ENCODE assay signal across 1 cellular context in the genomic region with DNA sequence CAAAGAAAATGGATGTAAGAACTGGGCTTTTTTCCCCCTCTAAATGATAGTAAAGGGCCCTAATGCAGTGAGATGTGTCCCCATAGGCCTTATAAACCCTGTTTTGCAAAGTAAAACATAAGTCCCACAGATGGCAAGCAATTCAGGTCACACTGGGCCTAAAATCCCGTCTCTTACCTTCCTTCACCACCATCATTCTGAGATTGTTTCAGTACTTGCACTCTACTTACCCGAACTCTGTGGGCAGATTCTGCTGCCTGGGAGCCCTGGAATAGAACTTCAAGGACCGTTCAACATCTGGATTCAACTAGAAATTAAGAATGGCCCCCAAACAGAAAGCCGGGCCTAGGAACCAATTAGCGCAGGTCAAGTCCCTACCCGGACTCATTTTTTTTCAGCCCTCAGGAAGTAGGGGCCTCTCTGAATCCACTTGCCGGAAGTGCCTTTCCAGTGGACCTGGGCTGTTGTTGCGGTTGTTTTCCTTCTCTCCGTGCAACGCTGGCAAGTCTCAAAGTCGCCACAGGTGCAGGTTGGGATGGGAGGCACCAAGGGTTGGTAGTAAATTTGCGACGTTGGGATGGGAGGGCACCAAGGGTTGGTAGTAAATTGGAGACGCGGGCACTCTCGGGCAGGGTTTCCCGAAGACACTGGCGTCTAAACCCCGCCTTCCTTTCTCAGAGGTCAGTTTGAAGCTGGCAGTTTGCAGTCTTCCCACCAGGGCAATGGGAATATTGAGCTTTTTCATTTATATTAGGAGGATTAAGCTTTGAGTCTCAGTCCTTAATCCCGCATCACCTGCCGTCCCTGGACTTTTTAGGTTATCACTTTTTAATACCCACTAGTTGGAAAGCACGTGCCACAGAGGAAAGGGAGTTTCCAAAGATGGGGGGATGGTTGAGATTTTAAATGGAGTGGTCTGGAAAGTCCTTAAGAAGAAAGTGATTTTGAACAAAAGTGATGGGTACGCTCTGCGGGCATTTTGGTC.
A peak's percentile ranks its signal among the peaks of the same experiment; 100 is the strongest.
TF ChIP-seq lines count a peak whose summit lies in the region.

A gene with protein sequence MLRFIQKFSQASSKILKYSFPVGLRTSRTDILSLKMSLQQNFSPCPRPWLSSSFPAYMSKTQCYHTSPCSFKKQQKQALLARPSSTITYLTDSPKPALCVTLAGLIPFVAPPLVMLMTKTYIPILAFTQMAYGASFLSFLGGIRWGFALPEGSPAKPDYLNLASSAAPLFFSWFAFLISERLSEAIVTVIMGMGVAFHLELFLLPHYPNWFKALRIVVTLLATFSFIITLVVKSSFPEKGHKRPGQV (plus strand): TSS at position 429 of the 985 bp plus-strand sequence. CDS start 2,888 bp downstream, outside the sequence.

TF ChIP-seq in K562, 482 proteins besides CTCF, POLR2A, EP300 and RAD21 (continued from another document and continues in another):
- TF ChIP-seq MTA3 (IDR thresholded peaks at IDR 0.05; ENCODE audit: borderline replicate concordance) (peak; percentile 86; the same call in 1 of the 2 replicates), FOXJ3 (CRISPR knock-in tag; IDR thresholded peaks at IDR 0.05) (no peak), PRPF4 (IDR thresholded peaks at IDR 0.05; ENCODE audit: insufficient read depth, low read depth, low read length, poor library complexity, severe bottlenecking) (no peak), JUND (IDR thresholded peaks at IDR 0.05; ENCODE audit: borderline replicate concordance, low read depth, low read length) (peak; percentile 69), JUND (tag; IDR thresholded peaks at IDR 0.05; ENCODE audit: borderline replicate concordance, low read depth, low read length) (peak; percentile 35; the same call in 1 of the 3 replicates), FOXK1 (CRISPR knock-in tag; IDR thresholded peaks at IDR 0.05; ENCODE audit: borderline replicate concordance) (no peak), MAFK (IDR thresholded peaks at IDR 0.05; ENCODE audit: low read length) (no peak; the same call in 1 of the 2 replicates), ELF2 (CRISPR knock-in tag; IDR thresholded peaks at IDR 0.05) (0 out of 2 replicates have a peak, but pooled peaks have one; percentile 30), SMAD3 (CRISPR knock-in tag; conservative IDR thresholded peaks at IDR 0.05) (peak; percentile 5), GABPB1 (CRISPR knock-in tag; IDR thresholded peaks at IDR 0.05) (peak; percentile 98), SP1 (CRISPR knock-in tag; IDR thresholded peaks at IDR 0.05) (peak; percentile 81), MAFF (IDR thresholded peaks at IDR 0.05; ENCODE audit: low read length) (peak; percentile 19; the same call in 1 of the 2 replicates), BDP1 (IDR thresholded peaks at IDR 0.05; ENCODE audit: insufficient read depth, insufficient read length) (no peak), ZFX (CRISPR knock-in tag; IDR thresholded peaks at IDR 0.05) (peak; percentile 61; the same call in 1 of the 2 replicates), SNIP1 (IDR thresholded peaks at IDR 0.05; ENCODE audit: low read depth) (no peak), TEAD4 (IDR thresholded peaks at IDR 0.05; ENCODE audit: low read length) (peak; percentile 34; the same call in 1 of the 2 replicates), TEAD4 (CRISPR knock-in tag; IDR thresholded peaks at IDR 0.05; ENCODE audit: borderline replicate concordance) (no peak), MTA2 (IDR thresholded peaks at IDR 0.05; ENCODE audit: low read depth) (peak; percentile 24), ZBTB17 (CRISPR knock-in tag; IDR thresholded peaks at IDR 0.05) (no peak; the same call in 1 of the 2 replicates), KDM2B (CRISPR knock-in tag; IDR thresholded peaks at IDR 0.05) (no peak), ZBTB8A (IDR thresholded peaks at IDR 0.05; ENCODE audit: partially characterized antibody) (no peak), CREB1 (IDR thresholded peaks at IDR 0.05) (no peak), CREB1 (CRISPR knock-in tag; IDR thresholded peaks at IDR 0.05) (no peak), ZNF766 (CRISPR knock-in tag; conservative IDR thresholded peaks at IDR 0.05) (no peak; the same call in none of the 2 replicates), TOE1 (IDR thresholded peaks at IDR 0.05; ENCODE audit: borderline replicate concordance) (peak; percentile 73), TOE1 (CRISPR knock-in tag; IDR thresholded peaks at IDR 0.05; ENCODE audit: borderline replicate concordance, low read depth) (0 out of 2 replicates have a peak, but pooled peaks have one; percentile 49), BCOR (IDR thresholded peaks at IDR 0.05) (peak; percentile 49; the same call in 1 of the 2 replicates), ARID2 (IDR thresholded peaks at IDR 0.05) (no peak), L3MBTL2 (IDR thresholded peaks at IDR 0.05) (peak; percentile 69)
- TF ChIP-seq, protein P1, sequence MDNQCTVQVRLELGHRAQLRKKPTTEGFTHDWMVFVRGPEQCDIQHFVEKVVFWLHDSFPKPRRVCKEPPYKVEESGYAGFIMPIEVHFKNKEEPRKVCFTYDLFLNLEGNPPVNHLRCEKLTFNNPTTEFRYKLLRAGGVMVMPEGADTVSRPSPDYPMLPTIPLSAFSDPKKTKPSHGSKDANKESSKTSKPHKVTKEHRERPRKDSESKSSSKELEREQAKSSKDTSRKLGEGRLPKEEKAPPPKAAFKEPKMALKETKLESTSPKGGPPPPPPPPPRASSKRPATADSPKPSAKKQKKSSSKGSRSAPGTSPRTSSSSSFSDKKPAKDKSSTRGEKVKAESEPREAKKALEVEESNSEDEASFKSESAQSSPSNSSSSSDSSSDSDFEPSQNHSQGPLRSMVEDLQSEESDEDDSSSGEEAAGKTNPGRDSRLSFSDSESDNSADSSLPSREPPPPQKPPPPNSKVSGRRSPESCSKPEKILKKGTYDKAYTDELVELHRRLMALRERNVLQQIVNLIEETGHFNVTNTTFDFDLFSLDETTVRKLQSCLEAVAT (IDR thresholded peaks at IDR 0.05), result peak in 1 of 2 experiments; percentile 31; a peak in 1 of 4 replicates
- TF ChIP-seq, protein P2, sequence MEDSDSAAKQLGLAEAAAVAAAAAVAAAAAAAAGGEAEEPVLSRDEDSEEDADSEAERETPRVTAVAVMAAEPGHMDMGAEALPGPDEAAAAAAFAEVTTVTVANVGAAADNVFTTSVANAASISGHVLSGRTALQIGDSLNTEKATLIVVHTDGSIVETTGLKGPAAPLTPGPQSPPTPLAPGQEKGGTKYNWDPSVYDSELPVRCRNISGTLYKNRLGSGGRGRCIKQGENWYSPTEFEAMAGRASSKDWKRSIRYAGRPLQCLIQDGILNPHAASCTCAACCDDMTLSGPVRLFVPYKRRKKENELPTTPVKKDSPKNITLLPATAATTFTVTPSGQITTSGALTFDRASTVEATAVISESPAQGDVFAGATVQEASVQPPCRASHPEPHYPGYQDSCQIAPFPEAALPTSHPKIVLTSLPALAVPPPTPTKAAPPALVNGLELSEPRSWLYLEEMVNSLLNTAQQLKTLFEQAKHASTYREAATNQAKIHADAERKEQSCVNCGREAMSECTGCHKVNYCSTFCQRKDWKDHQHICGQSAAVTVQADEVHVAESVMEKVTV (CRISPR knock-in tag; IDR thresholded peaks at IDR 0.05), result peak; percentile 30; the same call in 1 of the 2 replicates
- TF ChIP-seq, protein P3, sequence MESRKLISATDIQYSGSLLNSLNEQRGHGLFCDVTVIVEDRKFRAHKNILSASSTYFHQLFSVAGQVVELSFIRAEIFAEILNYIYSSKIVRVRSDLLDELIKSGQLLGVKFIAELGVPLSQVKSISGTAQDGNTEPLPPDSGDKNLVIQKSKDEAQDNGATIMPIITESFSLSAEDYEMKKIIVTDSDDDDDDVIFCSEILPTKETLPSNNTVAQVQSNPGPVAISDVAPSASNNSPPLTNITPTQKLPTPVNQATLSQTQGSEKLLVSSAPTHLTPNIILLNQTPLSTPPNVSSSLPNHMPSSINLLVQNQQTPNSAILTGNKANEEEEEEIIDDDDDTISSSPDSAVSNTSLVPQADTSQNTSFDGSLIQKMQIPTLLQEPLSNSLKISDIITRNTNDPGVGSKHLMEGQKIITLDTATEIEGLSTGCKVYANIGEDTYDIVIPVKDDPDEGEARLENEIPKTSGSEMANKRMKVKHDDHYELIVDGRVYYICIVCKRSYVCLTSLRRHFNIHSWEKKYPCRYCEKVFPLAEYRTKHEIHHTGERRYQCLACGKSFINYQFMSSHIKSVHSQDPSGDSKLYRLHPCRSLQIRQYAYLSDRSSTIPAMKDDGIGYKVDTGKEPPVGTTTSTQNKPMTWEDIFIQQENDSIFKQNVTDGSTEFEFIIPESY (CRISPR knock-in tag; IDR thresholded peaks at IDR 0.05), result no peak; the same call in 1 of the 2 replicates
- TF ChIP-seq, protein P4, sequence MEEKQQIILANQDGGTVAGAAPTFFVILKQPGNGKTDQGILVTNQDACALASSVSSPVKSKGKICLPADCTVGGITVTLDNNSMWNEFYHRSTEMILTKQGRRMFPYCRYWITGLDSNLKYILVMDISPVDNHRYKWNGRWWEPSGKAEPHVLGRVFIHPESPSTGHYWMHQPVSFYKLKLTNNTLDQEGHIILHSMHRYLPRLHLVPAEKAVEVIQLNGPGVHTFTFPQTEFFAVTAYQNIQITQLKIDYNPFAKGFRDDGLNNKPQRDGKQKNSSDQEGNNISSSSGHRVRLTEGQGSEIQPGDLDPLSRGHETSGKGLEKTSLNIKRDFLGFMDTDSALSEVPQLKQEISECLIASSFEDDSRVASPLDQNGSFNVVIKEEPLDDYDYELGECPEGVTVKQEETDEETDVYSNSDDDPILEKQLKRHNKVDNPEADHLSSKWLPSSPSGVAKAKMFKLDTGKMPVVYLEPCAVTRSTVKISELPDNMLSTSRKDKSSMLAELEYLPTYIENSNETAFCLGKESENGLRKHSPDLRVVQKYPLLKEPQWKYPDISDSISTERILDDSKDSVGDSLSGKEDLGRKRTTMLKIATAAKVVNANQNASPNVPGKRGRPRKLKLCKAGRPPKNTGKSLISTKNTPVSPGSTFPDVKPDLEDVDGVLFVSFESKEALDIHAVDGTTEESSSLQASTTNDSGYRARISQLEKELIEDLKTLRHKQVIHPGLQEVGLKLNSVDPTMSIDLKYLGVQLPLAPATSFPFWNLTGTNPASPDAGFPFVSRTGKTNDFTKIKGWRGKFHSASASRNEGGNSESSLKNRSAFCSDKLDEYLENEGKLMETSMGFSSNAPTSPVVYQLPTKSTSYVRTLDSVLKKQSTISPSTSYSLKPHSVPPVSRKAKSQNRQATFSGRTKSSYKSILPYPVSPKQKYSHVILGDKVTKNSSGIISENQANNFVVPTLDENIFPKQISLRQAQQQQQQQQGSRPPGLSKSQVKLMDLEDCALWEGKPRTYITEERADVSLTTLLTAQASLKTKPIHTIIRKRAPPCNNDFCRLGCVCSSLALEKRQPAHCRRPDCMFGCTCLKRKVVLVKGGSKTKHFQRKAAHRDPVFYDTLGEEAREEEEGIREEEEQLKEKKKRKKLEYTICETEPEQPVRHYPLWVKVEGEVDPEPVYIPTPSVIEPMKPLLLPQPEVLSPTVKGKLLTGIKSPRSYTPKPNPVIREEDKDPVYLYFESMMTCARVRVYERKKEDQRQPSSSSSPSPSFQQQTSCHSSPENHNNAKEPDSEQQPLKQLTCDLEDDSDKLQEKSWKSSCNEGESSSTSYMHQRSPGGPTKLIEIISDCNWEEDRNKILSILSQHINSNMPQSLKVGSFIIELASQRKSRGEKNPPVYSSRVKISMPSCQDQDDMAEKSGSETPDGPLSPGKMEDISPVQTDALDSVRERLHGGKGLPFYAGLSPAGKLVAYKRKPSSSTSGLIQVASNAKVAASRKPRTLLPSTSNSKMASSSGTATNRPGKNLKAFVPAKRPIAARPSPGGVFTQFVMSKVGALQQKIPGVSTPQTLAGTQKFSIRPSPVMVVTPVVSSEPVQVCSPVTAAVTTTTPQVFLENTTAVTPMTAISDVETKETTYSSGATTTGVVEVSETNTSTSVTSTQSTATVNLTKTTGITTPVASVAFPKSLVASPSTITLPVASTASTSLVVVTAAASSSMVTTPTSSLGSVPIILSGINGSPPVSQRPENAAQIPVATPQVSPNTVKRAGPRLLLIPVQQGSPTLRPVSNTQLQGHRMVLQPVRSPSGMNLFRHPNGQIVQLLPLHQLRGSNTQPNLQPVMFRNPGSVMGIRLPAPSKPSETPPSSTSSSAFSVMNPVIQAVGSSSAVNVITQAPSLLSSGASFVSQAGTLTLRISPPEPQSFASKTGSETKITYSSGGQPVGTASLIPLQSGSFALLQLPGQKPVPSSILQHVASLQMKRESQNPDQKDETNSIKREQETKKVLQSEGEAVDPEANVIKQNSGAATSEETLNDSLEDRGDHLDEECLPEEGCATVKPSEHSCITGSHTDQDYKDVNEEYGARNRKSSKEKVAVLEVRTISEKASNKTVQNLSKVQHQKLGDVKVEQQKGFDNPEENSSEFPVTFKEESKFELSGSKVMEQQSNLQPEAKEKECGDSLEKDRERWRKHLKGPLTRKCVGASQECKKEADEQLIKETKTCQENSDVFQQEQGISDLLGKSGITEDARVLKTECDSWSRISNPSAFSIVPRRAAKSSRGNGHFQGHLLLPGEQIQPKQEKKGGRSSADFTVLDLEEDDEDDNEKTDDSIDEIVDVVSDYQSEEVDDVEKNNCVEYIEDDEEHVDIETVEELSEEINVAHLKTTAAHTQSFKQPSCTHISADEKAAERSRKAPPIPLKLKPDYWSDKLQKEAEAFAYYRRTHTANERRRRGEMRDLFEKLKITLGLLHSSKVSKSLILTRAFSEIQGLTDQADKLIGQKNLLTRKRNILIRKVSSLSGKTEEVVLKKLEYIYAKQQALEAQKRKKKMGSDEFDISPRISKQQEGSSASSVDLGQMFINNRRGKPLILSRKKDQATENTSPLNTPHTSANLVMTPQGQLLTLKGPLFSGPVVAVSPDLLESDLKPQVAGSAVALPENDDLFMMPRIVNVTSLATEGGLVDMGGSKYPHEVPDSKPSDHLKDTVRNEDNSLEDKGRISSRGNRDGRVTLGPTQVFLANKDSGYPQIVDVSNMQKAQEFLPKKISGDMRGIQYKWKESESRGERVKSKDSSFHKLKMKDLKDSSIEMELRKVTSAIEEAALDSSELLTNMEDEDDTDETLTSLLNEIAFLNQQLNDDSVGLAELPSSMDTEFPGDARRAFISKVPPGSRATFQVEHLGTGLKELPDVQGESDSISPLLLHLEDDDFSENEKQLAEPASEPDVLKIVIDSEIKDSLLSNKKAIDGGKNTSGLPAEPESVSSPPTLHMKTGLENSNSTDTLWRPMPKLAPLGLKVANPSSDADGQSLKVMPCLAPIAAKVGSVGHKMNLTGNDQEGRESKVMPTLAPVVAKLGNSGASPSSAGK (IDR thresholded peaks at IDR 0.05), result no peak; the same call in 1 of the 2 replicates
- TF ChIP-seq, protein P5, sequence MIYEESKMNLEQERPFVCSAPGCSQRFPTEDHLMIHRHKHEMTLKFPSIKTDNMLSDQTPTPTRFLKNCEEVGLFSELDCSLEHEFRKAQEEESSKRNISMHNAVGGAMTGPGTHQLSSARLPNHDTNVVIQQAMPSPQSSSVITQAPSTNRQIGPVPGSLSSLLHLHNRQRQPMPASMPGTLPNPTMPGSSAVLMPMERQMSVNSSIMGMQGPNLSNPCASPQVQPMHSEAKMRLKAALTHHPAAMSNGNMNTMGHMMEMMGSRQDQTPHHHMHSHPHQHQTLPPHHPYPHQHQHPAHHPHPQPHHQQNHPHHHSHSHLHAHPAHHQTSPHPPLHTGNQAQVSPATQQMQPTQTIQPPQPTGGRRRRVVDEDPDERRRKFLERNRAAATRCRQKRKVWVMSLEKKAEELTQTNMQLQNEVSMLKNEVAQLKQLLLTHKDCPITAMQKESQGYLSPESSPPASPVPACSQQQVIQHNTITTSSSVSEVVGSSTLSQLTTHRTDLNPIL (CRISPR knock-in tag; IDR thresholded peaks at IDR 0.05), result no peak; the same call in 1 of the 2 replicates
- TF ChIP-seq, protein P6, sequence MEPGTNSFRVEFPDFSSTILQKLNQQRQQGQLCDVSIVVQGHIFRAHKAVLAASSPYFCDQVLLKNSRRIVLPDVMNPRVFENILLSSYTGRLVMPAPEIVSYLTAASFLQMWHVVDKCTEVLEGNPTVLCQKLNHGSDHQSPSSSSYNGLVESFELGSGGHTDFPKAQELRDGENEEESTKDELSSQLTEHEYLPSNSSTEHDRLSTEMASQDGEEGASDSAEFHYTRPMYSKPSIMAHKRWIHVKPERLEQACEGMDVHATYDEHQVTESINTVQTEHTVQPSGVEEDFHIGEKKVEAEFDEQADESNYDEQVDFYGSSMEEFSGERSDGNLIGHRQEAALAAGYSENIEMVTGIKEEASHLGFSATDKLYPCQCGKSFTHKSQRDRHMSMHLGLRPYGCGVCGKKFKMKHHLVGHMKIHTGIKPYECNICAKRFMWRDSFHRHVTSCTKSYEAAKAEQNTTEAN (CRISPR knock-in tag; IDR thresholded peaks at IDR 0.05), result no peak
